Comparison of ENCODE assay signal across 28 cellular contexts in genomic region chr10:64062793-64063192, GRCh38.
"Had no signal": no experiment of that assay in that cellular context is flagged by ENCODE, and none has a peak within 500 bp of the region (broad histone marks: within the 10 kb centered on the region; RNA-seq: fewer than 3 reads in every experiment).

No MANE protein-coding gene starts in this region.

- H3K36me3 Mint-ChIP-seq: stimulated activated effector memory CD8-positive, alpha-beta T cell treated with anti-CD3 and anti-CD28 coated beads, Interleukin-12 subunit alpha, Interleukin-12 subunit beta, amount 100 ng/mL, for 72 hours; stimulated activated memory B cell treated with anti-CD40 and anti-IgM and Interleukin-4, amounts not matched to agents 10 μg/mL and 1 μg/mL and 100 μg/mL, for 72 hours; stimulated activated naive B cell treated with anti-CD40 and anti-IgM and Interleukin-4, amounts not matched to agents 10 μg/mL and 1 μg/mL and 100 μg/mL, for 72 hours; type B pancreatic cell had no signal

- H3K27me3 ChIP-seq: stomach, suprapubic skin, testis, thyroid gland, tibial artery, tibial nerve, transverse colon, upper lobe of left lung, upper lobe of right lung, uterus, vagina had no signal

- ATAC-seq: stimulated activated effector memory CD8-positive, alpha-beta T cell treated with anti-CD3 and anti-CD28 coated beads, Interleukin-12 subunit alpha, Interleukin-12 subunit beta, amount 100 ng/mL, for 72 hours; stimulated activated memory B cell treated with anti-CD40 and anti-IgM and Interleukin-4, amounts not matched to agents 10 μg/mL and 1 μg/mL and 100 μg/mL, for 72 hours; stimulated activated naive B cell treated with anti-CD40 and anti-IgM and Interleukin-4, amounts not matched to agents 10 μg/mL and 1 μg/mL and 100 μg/mL, for 72 hours; stimulated activated naive CD8-positive, alpha-beta T cell treated with anti-CD3 and anti-CD28 coated beads, Interleukin-15, amount 100 ng/mL, for 72 hours; stimulated activated naive CD8-positive, alpha-beta T cell treated with anti-CD3 and anti-CD28 coated beads, Interleukin-15, Interleukin-2, amounts not matched to agents 100 U/mL and 50 U/mL, for 24 hours; upper lobe of right lung had no signal

- H3K4me1 ChIP-seq: stomach, upper lobe of left lung, upper lobe of right lung, vagina had no signal

- H3K4me1 Mint-ChIP-seq: stimulated activated effector memory CD8-positive, alpha-beta T cell treated with anti-CD3 and anti-CD28 coated beads, Interleukin-12 subunit alpha, Interleukin-12 subunit beta, amount 100 ng/mL, for 72 hours; stimulated activated memory B cell treated with anti-CD40 and anti-IgM and Interleukin-4, amounts not matched to agents 10 μg/mL and 1 μg/mL and 100 μg/mL, for 72 hours; stimulated activated naive B cell treated with anti-CD40 and anti-IgM and Interleukin-4, amounts not matched to agents 10 μg/mL and 1 μg/mL and 100 μg/mL, for 72 hours; stimulated activated naive CD8-positive, alpha-beta T cell treated with anti-CD3 and anti-CD28 coated beads, Interleukin-15, amount 100 ng/mL, for 72 hours had no signal

- H3K27me3 Mint-ChIP-seq: stimulated activated naive B cell treated with anti-CD40 and anti-IgM and Interleukin-4, amounts not matched to agents 10 μg/mL and 1 μg/mL and 100 μg/mL, for 72 hours; stimulated activated naive CD8-positive, alpha-beta T cell treated with anti-CD3 and anti-CD28 coated beads, Interleukin-15, amount 100 ng/mL, for 72 hours had no signal

- H3K4me3 Mint-ChIP-seq: stimulated activated effector memory CD8-positive, alpha-beta T cell treated with anti-CD3 and anti-CD28 coated beads, Interleukin-12 subunit alpha, Interleukin-12 subunit beta, amount 100 ng/mL, for 72 hours; stimulated activated memory B cell treated with anti-CD40 and anti-IgM and Interleukin-4, amounts not matched to agents 10 μg/mL and 1 μg/mL and 100 μg/mL, for 72 hours; stimulated activated naive B cell treated with anti-CD40 and anti-IgM and Interleukin-4, amounts not matched to agents 10 μg/mL and 1 μg/mL and 100 μg/mL, for 72 hours; stimulated activated naive CD8-positive, alpha-beta T cell treated with anti-CD3 and anti-CD28 coated beads, Interleukin-15, amount 100 ng/mL, for 72 hours; stimulated activated naive CD8-positive, alpha-beta T cell treated with anti-CD3 and anti-CD28 coated beads, Interleukin-15, Interleukin-2, amounts not matched to agents 100 ng/mL and 50 ng/mL, for 24 hours; type B pancreatic cell had no signal

- H3K36me3 ChIP-seq: stomach, suprapubic skin, thoracic aorta, thyroid gland, tibial artery, tibial nerve, transverse colon, upper lobe of left lung, upper lobe of right lung, uterus, vagina had no signal

- H3K9me3 ChIP-seq: stomach, suprapubic skin, testis, thoracic aorta, thyroid gland, tibial artery, tibial nerve, transverse colon, upper lobe of left lung, upper lobe of right lung, uterus, vagina had no signal

- H3K27ac ChIP-seq: stomach, suprapubic skin, testis, thoracic aorta, thyroid gland, tibial artery, tibial nerve, transverse colon, upper lobe of left lung, upper lobe of right lung, uterus, vagina had no signal

- DNase-seq: stimulated activated CD4-positive, alpha-beta T cell treated with anti-CD3 and anti-CD28 coated beads, Interleukin-2, amount 100 ng/mL, for 48 hours; stimulated activated CD4-positive, alpha-beta T cell treated with anti-CD3 and anti-CD28 coated beads, Interleukin-4, amount 100 ng/mL, for 1 hour; stimulated activated CD4-positive, alpha-beta T cell treated with anti-CD3 and anti-CD28 coated beads, Interleukin-4, amount 100 ng/mL, for 24 hours; stimulated activated CD4-positive, alpha-beta T cell treated with anti-CD3 and anti-CD28 coated beads, Interleukin-4, amount 100 ng/mL, for 4 hours; stimulated activated CD8-positive, alpha-beta memory T cell treated with anti-CD3 and anti-CD28 coated beads, Interleukin-4, amount 100 ng/mL, for 48 hours; stimulated activated naive B cell treated with anti-CD40 and anti-IgM and Interleukin-4, amounts not matched to agents 10 μg/mL and 1 μg/mL and 100 μg/mL, for 72 hours; stimulated activated naive CD4-positive, alpha-beta T cell; stimulated activated naive CD4-positive, alpha-beta T cell treated with Interleukin-2 at 50 U/mL for 16 hours; stimulated activated naive CD8-positive, alpha-beta T cell treated with anti-CD3 and anti-CD28 coated beads, Interleukin-15, amount 100 ng/mL, for 72 hours; stimulated activated naive CD8-positive, alpha-beta T cell treated with anti-CD3 and anti-CD28 coated beads, Interleukin-15, Interleukin-2, amounts not matched to agents 100 U/mL and 50 U/mL, for 24 hours; stomach; substantia nigra; testis; thyroid gland; tibial artery; transverse colon; trophoblast cell; upper lobe of left lung; upper lobe of right lung; uterus had no signal

- H3K4me3 ChIP-seq: stomach, suprapubic skin, testis, thoracic aorta, thyroid gland, tibial artery, tibial nerve, transverse colon, upper lobe of left lung, upper lobe of right lung, uterus, vagina had no signal

- H3K27ac Mint-ChIP-seq: stimulated activated effector memory CD8-positive, alpha-beta T cell treated with anti-CD3 and anti-CD28 coated beads, Interleukin-12 subunit alpha, Interleukin-12 subunit beta, amount 100 ng/mL, for 72 hours; stimulated activated memory B cell treated with anti-CD40 and anti-IgM and Interleukin-4, amounts not matched to agents 10 μg/mL and 1 μg/mL and 100 μg/mL, for 72 hours; stimulated activated naive B cell treated with anti-CD40 and anti-IgM and Interleukin-4, amounts not matched to agents 10 μg/mL and 1 μg/mL and 100 μg/mL, for 72 hours; stimulated activated naive CD8-positive, alpha-beta T cell treated with anti-CD3 and anti-CD28 coated beads, Interleukin-15, amount 100 ng/mL, for 72 hours; stimulated activated naive CD8-positive, alpha-beta T cell treated with anti-CD3 and anti-CD28 coated beads, Interleukin-15, Interleukin-2, amounts not matched to agents 100 ng/mL and 50 ng/mL, for 24 hours; type B pancreatic cell had no signal

- H3K9me3 Mint-ChIP-seq: stimulated activated effector memory CD8-positive, alpha-beta T cell treated with anti-CD3 and anti-CD28 coated beads, Interleukin-12 subunit alpha, Interleukin-12 subunit beta, amount 100 ng/mL, for 72 hours; stimulated activated memory B cell treated with anti-CD40 and anti-IgM and Interleukin-4, amounts not matched to agents 10 μg/mL and 1 μg/mL and 100 μg/mL, for 72 hours; stimulated activated naive B cell treated with anti-CD40 and anti-IgM and Interleukin-4, amounts not matched to agents 10 μg/mL and 1 μg/mL and 100 μg/mL, for 72 hours; stimulated activated naive CD8-positive, alpha-beta T cell treated with anti-CD3 and anti-CD28 coated beads, Interleukin-15, amount 100 ng/mL, for 72 hours; stimulated activated naive CD8-positive, alpha-beta T cell treated with anti-CD3 and anti-CD28 coated beads, Interleukin-15, Interleukin-2, amounts not matched to agents 100 ng/mL and 50 ng/mL, for 24 hours had no signal
